8 cellular contexts compared by ENCODE assay signal in the genomic region with DNA sequence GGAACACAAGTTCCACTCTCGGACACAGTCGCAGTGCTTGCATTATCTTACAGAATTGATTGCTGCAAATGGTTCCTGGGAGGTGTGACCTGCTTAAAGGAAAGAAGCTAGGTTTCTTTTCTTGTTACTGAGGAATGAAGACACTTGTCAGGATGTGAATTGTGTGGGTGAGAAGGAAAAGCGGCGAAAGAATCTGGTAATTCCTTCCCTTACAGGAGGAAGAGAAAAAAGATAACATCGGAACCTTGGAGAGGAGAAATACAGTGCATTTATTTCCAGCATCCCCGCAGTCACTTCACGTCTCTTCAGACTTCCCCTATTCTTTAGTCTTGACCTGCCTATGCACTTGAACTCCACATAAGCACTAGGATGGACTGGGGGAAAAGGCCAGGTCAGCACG. TPM values are rescaled to one million over a fixed set of nuclear protein-coding genes. Genes with fewer than 3 reads are reported as not detected.
A peak's percentile ranks its signal among the peaks of the same experiment; 100 is the strongest.
DNase-seq lines count a peak whose midpoint lies in the region; TF ChIP-seq lines count a peak whose summit lies in the region.

No MANE protein-coding gene starts in this region.

- DNase-seq in HL-60 (ENCODE audit: low read depth in 1 of 2, low spot score in 1 of 2) = no peak
- no peak for DNase-seq in breast epithelium (ENCODE audit: low spot score in 2 of 2)
- no peak for DNase-seq in ureter (ENCODE audit: low spot score)
- DNase-seq in NCI-H510A treated with DMSO at 0.1 percent for 48 hours (lab: John Stamatoyannopoulos, UW) = no peak
- DNase-seq in DMS79 treated with DMSO at 0.1 percent for 48 hours (lab: John Stamatoyannopoulos, UW) = no peak
- no peak for DNase-seq in stimulated activated naive CD4-positive, alpha-beta T cell (lab: John Stamatoyannopoulos, UW)

- H3K4me3 ChIP-seq in HL-60 (replicated peaks; ENCODE audit: insufficient read depth, low read length) (peak overlapping the region; percentile 52), breast epithelium (peak overlapping the region; percentile 58 to 89 (median 67)), mononuclear cell (ENCODE audit: low read length) (peak overlapping the region; percentile 47)

- no peaks in the 10 kb centered on the region for H3K36me3 ChIP-seq in breast epithelium

- TF ChIP-seq CTCF in 22Rv1 (IDR thresholded peaks at IDR 0.05) = no peak
- TF ChIP-seq CTCF in HL-60 (IDR thresholded peaks at IDR 0.05; ENCODE audit: insufficient read depth, low read length) = no peak
- no peak for TF ChIP-seq CTCF in breast epithelium (IDR thresholded peaks at IDR 0.05)

- H3K4me1 ChIP-seq in breast epithelium (peaks cover 0 to 5% of the 10 kb centered on the region in 2 donors), mononuclear cell (ENCODE audit: insufficient read depth, low read length) (peaks cover 13% of the 10 kb centered on the region)

- H3K27ac ChIP-seq in 22Rv1 (peak overlapping the region; percentile 92), HL-60 (replicated peaks) (no peak overlapping the region), breast epithelium (peak overlapping the region; percentile 95)

- intact Hi-C loops in breast epithelium (cut with DNase I; ENCODE audit: low total_unique reads) = no loop called here

- H3K27me3 ChIP-seq in HL-60 (ENCODE audit: insufficient read depth, poor library complexity, severe bottlenecking) (peaks cover 23% of the 10 kb centered on the region), breast epithelium (no peaks in the 10 kb centered on the region), mononuclear cell (ENCODE audit: insufficient read depth, low read length) (peaks cover 3% of the 10 kb centered on the region)

- H3K9me3 ChIP-seq in breast epithelium (no peaks in the 10 kb centered on the region), mononuclear cell (ENCODE audit: low read depth, low read length) (no peaks in the 10 kb centered on the region)

- no peak for TF ChIP-seq POLR2A in breast epithelium (IDR thresholded peaks at IDR 0.05)

RNA-seq across cellular contexts. Expression of gene CCSER1, which starts 0.4 kb away (rescaled TPM):
- total RNA-seq in breast epithelium (10 to 100 TPM in 2 of 3 donors, 1 to 10 TPM in 1; 6.4 to 73.3 (median 55.7) TPM), mononuclear cell (7.9 TPM), ureter (94.5 TPM)
